20 cellular contexts compared by ENCODE assay signal in genomic region chr4:186342582-186342981, GRCh38.
DNase-seq lines count a peak whose midpoint lies in the region; ATAC-seq and TF ChIP-seq lines count a peak whose summit lies in the region.
"Had no signal": no experiment of that assay in that cellular context is flagged by ENCODE, and none has a peak within 500 bp of the region (broad histone marks: within the 10 kb centered on the region; RNA-seq: fewer than 3 reads in every experiment).

No MANE protein-coding gene starts in this region.

- no peaks in the 10 kb centered on the region for H4K20me1 ChIP-seq in mammary epithelial cell (ENCODE audit: insufficient read depth, low read length)

- no peaks in the 10 kb centered on the region for H3K36me3 ChIP-seq in mammary epithelial cell (ENCODE audit: insufficient read depth, low read length)

- in situ Hi-C loops in mammary epithelial cell (cut with MboI; ENCODE audit: low sequenced_read_pairs in 2 of 2) = no loop called here

- ATAC-seq in GM21515 (IDR thresholded peaks at IDR 0.05; ENCODE audit: unreplicated experiment) (no peak), GM18511 (IDR thresholded peaks at IDR 0.05; ENCODE audit: unreplicated experiment) (no peak)
- ATAC-seq: K562, Right ventricle myocardium inferior, T-cell had no signal

- TF ChIP-seq CTCF in mammary epithelial cell (conservative IDR thresholded peaks at IDR 0.05 in 1 of 2, IDR thresholded peaks at IDR 0.05 in 1 of 2; ENCODE audit: extremely low read depth in 1 of 2, insufficient read depth in 1 of 2, low read depth in 1 of 2, low read length in 2 of 2) = no peak

- peak; percentile 39 for DNase-seq in H4 (ENCODE audit: low spot score)
- peak; percentile 37 for DNase-seq in M059J (ENCODE audit: low read depth)
- DNase-seq in mammary epithelial cell = peak; percentile 49
- peak; percentile 66 for DNase-seq in kidney tubule cell (ENCODE audit: low spot score)
- DNase-seq in CD1c-positive myeloid dendritic cell (ENCODE audit: extremely low spot score) = no peak
- no peak for DNase-seq in activated CD4-positive, CD25-positive, alpha-beta regulatory T cell treated with anti-CD3 and anti-CD28 coated beads, Interleukin-2, amount 50 U/mL, for 72 hours
- DNase-seq: CD4-positive, alpha-beta memory T cell; DMS79 treated with DMSO at 0.1 percent for 48 hours; GF-D8; GOT3; NCI-H1092 treated with DMSO at 0.1 percent for 48 hours; NCI-H2081 treated with DMSO at 0.1 percent for 48 hours; NCI-H510A treated with DMSO at 0.1 percent for 48 hours; NCI-H82; PC-9; T-cell had no signal

- H3K27me3 ChIP-seq in mammary epithelial cell (ENCODE audit: insufficient read depth, low read length) = no peaks in the 10 kb centered on the region

- dilution Hi-C loops in mammary epithelial cell (cut with HindIII; ENCODE audit: low sequenced_read_pairs) = no loop called here

- no TSS peak for BruUV-seq in mammary epithelial cell (replicated peaks; lab: Mats Ljungman, UMichigan)

- H3K9ac ChIP-seq in mammary epithelial cell (ENCODE audit: insufficient read depth, low read length) = no peak overlapping the region

- no peak overlapping the region for H3K4me2 ChIP-seq in mammary epithelial cell (ENCODE audit: insufficient read depth, low read depth, low read length)
- H3K4me2 ChIP-seq: PC-9 had no signal

- CTCF ChIA-PET in mammary epithelial cell (lab: Charles Lee; ENCODE audit: low non-redundant PET) = no interaction called here

- H3K27ac ChIP-seq in mammary epithelial cell (ENCODE audit: insufficient read depth, low read depth, low read length) = no peak overlapping the region
- H3K27ac ChIP-seq: PC-9 had no signal

- no peaks in the 10 kb centered on the region for H3K4me1 ChIP-seq in mammary epithelial cell (ENCODE audit: insufficient read depth, low read length)

- no peaks in the 10 kb centered on the region for H3K9me3 ChIP-seq in mammary epithelial cell (replicated peaks; ENCODE audit: insufficient read depth, low read length)

- 52% methylated on average over 5 of the region's 5 CpGs for WGBS in mammary epithelial cell (ENCODE audit: low coverage, missing lambda C conversion rate)

- intact Hi-C loops in mammary epithelial cell (cut with micrococcal nuclease) = no loop called here

- no peak overlapping the region for H2AFZ ChIP-seq in mammary epithelial cell (ENCODE audit: low read depth, low read length)
- H2AFZ ChIP-seq: PC-9 had no signal

- no peaks in the 10 kb centered on the region for H3K79me2 ChIP-seq in mammary epithelial cell (ENCODE audit: insufficient read depth, low read length)

- no peak overlapping the region for H3K4me3 ChIP-seq in mammary epithelial cell (replicated peaks in 1 of 3; ENCODE audit: insufficient read depth in 1 of 3, low read depth in 2 of 3, low read length in 3 of 3)
- H3K4me3 ChIP-seq: K562, PC-9 had no signal

Comparison
In these comparisons a context has a peak if more than half of its experiments do, and no peak if none do; other contexts are left out.
1. DNase-seq: peak in H4 (single experiment), M059J (single experiment), mammary epithelial cell (single experiment) and kidney tubule cell (single experiment); none in CD1c-positive myeloid dendritic cell (single experiment) and activated CD4-positive, CD25-positive, alpha-beta regulatory T cell treated with anti-CD3 and anti-CD28 coated beads, Interleukin-2, amount 50 U/mL, for 72 hours (single experiment).